ENCODE assay signal across 16 cellular contexts in genomic region chr7:136549756-136550155, GRCh38.
A peak's percentile ranks its signal among the peaks of the same experiment; 100 is the strongest.
DNase-seq lines count a peak whose midpoint lies in the region; ATAC-seq and TF ChIP-seq lines count a peak whose summit lies in the region.
"Had no signal": no experiment of that assay in that cellular context is flagged by ENCODE, and none has a peak within 500 bp of the region (broad histone marks: within the 10 kb centered on the region; RNA-seq: fewer than 3 reads in every experiment).

No MANE protein-coding gene starts in this region.

- no peak overlapping the region for H2AFZ ChIP-seq in MM.1S (ENCODE audit: low read length)
- H2AFZ ChIP-seq: GM23248 had no signal

- no peak overlapping the region for H3K4me2 ChIP-seq in MM.1S (ENCODE audit: low read depth, low read length)
- H3K4me2 ChIP-seq: A549 had no signal

- no peak overlapping the region for H3K9ac ChIP-seq in MM.1S (ENCODE audit: low read length)
- H3K9ac ChIP-seq: GM23248 had no signal

- H3K4me1 Mint-ChIP-seq in activated CD8-positive, alpha-beta memory T cell treated with anti-CD3 and anti-CD28 coated beads, Interleukin-2, amount 10 ng/mL, durations not matched to agents 7 days and 5 days = no peaks in the 10 kb centered on the region
- H3K4me1 Mint-ChIP-seq: CD4-positive, alpha-beta memory T cell had no signal

- ATAC-seq in activated CD8-positive, alpha-beta memory T cell treated with anti-CD3 and anti-CD28 coated beads, Interleukin-2, amount 10 ng/mL, durations not matched to agents 7 days and 5 days = no peak
- no peak for ATAC-seq in HG02973 (IDR thresholded peaks at IDR 0.05; ENCODE audit: unreplicated experiment)
- ATAC-seq: A549 had no signal

- CTCF ChIA-PET in activated CD8-positive, alpha-beta memory T cell treated with anti-CD3 and anti-CD28 coated beads, Interleukin-2, amount 10 ng/mL, durations not matched to agents 7 days and 5 days (lab: Charles Lee) = no interaction called here

- no peaks in the 10 kb centered on the region for H3K36me3 Mint-ChIP-seq in activated CD8-positive, alpha-beta memory T cell treated with anti-CD3 and anti-CD28 coated beads, Interleukin-2, amount 10 ng/mL, durations not matched to agents 7 days and 5 days
- H3K36me3 Mint-ChIP-seq: CD4-positive, alpha-beta memory T cell had no signal

- H3K27me3 Mint-ChIP-seq in activated CD8-positive, alpha-beta memory T cell treated with anti-CD3 and anti-CD28 coated beads, Interleukin-2, amount 10 ng/mL, durations not matched to agents 7 days and 5 days = no peaks in the 10 kb centered on the region
- H3K27me3 Mint-ChIP-seq: CD4-positive, alpha-beta memory T cell had no signal

- no peaks in the 10 kb centered on the region for H3K4me1 ChIP-seq in MM.1S (ENCODE audit: low read length)
- H3K4me1 ChIP-seq: A549, Caco-2 had no signal

- no peak overlapping the region for H3K27ac ChIP-seq in MM.1S (ENCODE audit: low read length)
- H3K27ac ChIP-seq: A549, GM23248 had no signal

- H3K9me3 Mint-ChIP-seq in activated CD8-positive, alpha-beta memory T cell treated with anti-CD3 and anti-CD28 coated beads, Interleukin-2, amount 10 ng/mL, durations not matched to agents 7 days and 5 days (ENCODE audit: low read depth) = no peaks in the 10 kb centered on the region

- H3K9me2 ChIP-seq in MM.1S (replicated peaks; ENCODE audit: insufficient read depth, low read length) = no peaks in the 10 kb centered on the region

- H3K27me3 ChIP-seq in MM.1S (replicated peaks; ENCODE audit: insufficient read depth, low read length) = no peaks in the 10 kb centered on the region

- H3K9me3 ChIP-seq in MM.1S (replicated peaks; ENCODE audit: insufficient read depth, low read length) = no peaks in the 10 kb centered on the region
- H3K9me3 ChIP-seq: A549, Caco-2 had no signal

- no peak overlapping the region for H3K27ac Mint-ChIP-seq in activated CD8-positive, alpha-beta memory T cell treated with anti-CD3 and anti-CD28 coated beads, Interleukin-2, amount 10 ng/mL, durations not matched to agents 7 days and 5 days
- H3K27ac Mint-ChIP-seq: CD4-positive, alpha-beta memory T cell had no signal

- no peak for TF ChIP-seq CTCF in MM.1S (IDR thresholded peaks at IDR 0.05; ENCODE audit: low read length)

- H3F3A ChIP-seq in MM.1S (ENCODE audit: insufficient read depth, low read length) = no peaks in the 10 kb centered on the region

- in situ Hi-C loops in SK-MEL-5 (cut with HindIII; ENCODE audit: low pct_unique_long_range_greater_than_20kb, low sequenced_read_pairs) = no loop called here

- no peak overlapping the region for H3K4me3 ChIP-seq in MM.1S (ENCODE audit: low read length)
- H3K4me3 ChIP-seq: A549, GM23248 had no signal

- H3K4me3 Mint-ChIP-seq in activated CD8-positive, alpha-beta memory T cell treated with anti-CD3 and anti-CD28 coated beads, Interleukin-2, amount 10 ng/mL, durations not matched to agents 7 days and 5 days = no peak overlapping the region
- H3K4me3 Mint-ChIP-seq: CD4-positive, alpha-beta memory T cell had no signal

- DNase-seq in COLO829 (ENCODE audit: low spot score) (peak; percentile 54), SK-MEL-5 (ENCODE audit: low read depth, low spot score) (peak; percentile 60), foreskin melanocyte (peak; percentile 32), MM.1S (no peak)
- no peak for DNase-seq in activated CD8-positive, alpha-beta memory T cell treated with anti-CD3 and anti-CD28 coated beads, Interleukin-2, amount 10 ng/mL, durations not matched to agents 7 days and 5 days
- DNase-seq: 8988T; C1 segment of cervical spinal cord; Caco-2; CD4-positive, alpha-beta memory T cell; DMS153; DND-41; GM23248; H7; HCEC 1CT had no signal

- no peaks in the 10 kb centered on the region for H3K36me3 ChIP-seq in MM.1S (replicated peaks; ENCODE audit: insufficient read depth, low read length)

- no peaks in the 10 kb centered on the region for H3K79me2 ChIP-seq in MM.1S (ENCODE audit: low read length)

- H4K20me1 ChIP-seq in MM.1S (ENCODE audit: insufficient read depth, low read length) = no peaks in the 10 kb centered on the region

Comparison
In these comparisons a context has a peak if more than half of its experiments do, and no peak if none do; other contexts are left out.
1. DNase-seq: peak in COLO829 (single experiment), SK-MEL-5 (single experiment) and foreskin melanocyte (single experiment); none in activated CD8-positive, alpha-beta memory T cell treated with anti-CD3 and anti-CD28 coated beads, Interleukin-2, amount 10 ng/mL, durations not matched to agents 7 days and 5 days (single experiment) and MM.1S (single experiment).